In genomic region chr18:79403723-79404566, GRCh38 we compare ENCODE assay signal across 11 cellular contexts. TPM values are rescaled to one million over a fixed set of nuclear protein-coding genes. Genes with fewer than 3 reads are reported as not detected.
A peak's percentile ranks its signal among the peaks of the same experiment; 100 is the strongest.
DNase-seq lines count a peak whose midpoint lies in the region; ATAC-seq, FAIRE-seq and TF ChIP-seq lines count a peak whose summit lies in the region.
"Had no signal": no experiment of that assay in that cellular context is flagged by ENCODE, and none has a peak within 500 bp of the region (broad histone marks: within the 10 kb centered on the region; RNA-seq: fewer than 3 reads in every experiment).

No MANE protein-coding gene starts in this region.

- H3K36me3 Mint-ChIP-seq in CD4-positive, CD25-positive, alpha-beta regulatory T cell, result peaks cover 12% of the 10 kb centered on the region
- peaks cover 5% of the 10 kb centered on the region for H3K36me3 Mint-ChIP-seq in nephron (ENCODE audit: low read depth)

- H3K27me3 ChIP-seq in CD4-positive, CD25-positive, alpha-beta regulatory T cell (ENCODE audit: control insufficient read depth, insufficient read depth, low read length), result no peaks in the 10 kb centered on the region
- peaks cover 9% of the 10 kb centered on the region for H3K27me3 ChIP-seq in NT2/D1 (ENCODE audit: insufficient read depth, insufficient read length)

- peak overlapping the region; percentile 80 to 96 (median 88) for H3K4me3 Mint-ChIP-seq in CD4-positive, CD25-positive, alpha-beta regulatory T cell
- peak overlapping the region in 2 of 3 experiments; percentile 44 to 56 for H3K4me3 Mint-ChIP-seq in nephron

- H3K9me3 Mint-ChIP-seq in CD4-positive, CD25-positive, alpha-beta regulatory T cell, result no peaks in the 10 kb centered on the region
- no peaks in the 10 kb centered on the region for H3K9me3 Mint-ChIP-seq in nephron

- peaks cover 66% of the 10 kb centered on the region for H3K4me1 ChIP-seq in CD4-positive, CD25-positive, alpha-beta regulatory T cell (ENCODE audit: control insufficient read depth, insufficient read depth, low read length, poor library complexity, severe bottlenecking)
- peaks cover 2% of the 10 kb centered on the region for H3K4me1 ChIP-seq in NT2/D1 (ENCODE audit: insufficient read depth, insufficient read length)

- no peak for ATAC-seq in CD4-positive, CD25-positive, alpha-beta regulatory T cell (ENCODE audit: low read depth in 2 of 2)

- H3K27me3 Mint-ChIP-seq in CD4-positive, CD25-positive, alpha-beta regulatory T cell, result peaks cover 8% of the 10 kb centered on the region
- H3K27me3 Mint-ChIP-seq in nephron (ENCODE audit: low read depth), result peaks cover 26% of the 10 kb centered on the region

- TF ChIP-seq POLR2A in H54 (IDR thresholded peaks at IDR 0.05; ENCODE audit: low read depth, low read length), result no peak

- no peak for DNase-seq in CD4-positive, CD25-positive, alpha-beta regulatory T cell
- DNase-seq in NT2/D1 (ENCODE audit: low read depth, low spot score) (no peak), dermis blood vessel endothelial cell (peak; percentile 59), GM19240 (ENCODE audit: insufficient read length, low spot score) (no peak), H54 (ENCODE audit: insufficient read length, low spot score) (no peak), NCI-H524 treated with DMSO at 0.1 percent for 48 hours (lab: John Stamatoyannopoulos, UW) (no peak), NCI-H2227 (lab: John Stamatoyannopoulos, UW; ENCODE audit: unreplicated experiment) (no peak)
- DNase-seq: SHP77 treated with DMSO at 0.1 percent for 48 hours had no signal

- peaks cover 24 to 74% (median 41%) of the 10 kb centered on the region in 4 donors for H3K4me1 Mint-ChIP-seq in CD4-positive, CD25-positive, alpha-beta regulatory T cell
- peaks cover 55% of the 10 kb centered on the region for H3K4me1 Mint-ChIP-seq in nephron

- H3K27ac Mint-ChIP-seq in CD4-positive, CD25-positive, alpha-beta regulatory T cell, result peak overlapping the region; percentile 98 to 100 (median 99)
- H3K27ac Mint-ChIP-seq in nephron, result peak overlapping the region; percentile 70 to 88 (median 78)

- peak overlapping the region; percentile 2 for H3K9ac ChIP-seq in NT2/D1 (ENCODE audit: insufficient read length, low read depth)

- FAIRE-seq in H54 (lab: Jason Lieb, UNC), result no peak
- FAIRE-seq: islet of Langerhans had no signal

- H3K36me3 ChIP-seq in CD4-positive, CD25-positive, alpha-beta regulatory T cell (ENCODE audit: control insufficient read depth, insufficient read depth, low read length), result no peaks in the 10 kb centered on the region
- H3K36me3 ChIP-seq in NT2/D1 (ENCODE audit: insufficient read depth, insufficient read length, low read length), result no peaks in the 10 kb centered on the region

- no peak for TF ChIP-seq CTCF in nephron (IDR thresholded peaks at IDR 0.05; ENCODE audit: unreplicated experiment in 3 of 3)

- no peaks in the 10 kb centered on the region for H3K9me3 ChIP-seq in CD4-positive, CD25-positive, alpha-beta regulatory T cell (ENCODE audit: control insufficient read depth in 2 of 2, low read length in 2 of 2)
- no peaks in the 10 kb centered on the region for H3K9me3 ChIP-seq in NT2/D1 (ENCODE audit: insufficient read depth, low read length)

- H3K27ac ChIP-seq in CD4-positive, CD25-positive, alpha-beta regulatory T cell (ENCODE audit: insufficient read depth, low read length, poor library complexity, severe bottlenecking), result peak overlapping the region; percentile 95

- H3K4me3 ChIP-seq in CD4-positive, CD25-positive, alpha-beta regulatory T cell (ENCODE audit: low read depth, low read length), result peak overlapping the region; percentile 44
- no peak overlapping the region for H3K4me3 ChIP-seq in NT2/D1 (ENCODE audit: insufficient read length, low read depth)

RNA-seq across cellular contexts. Expression of gene NFATC1, which starts 8.2 kb away (rescaled TPM):
- 64.7 TPM for total RNA-seq in CD4-positive, CD25-positive, alpha-beta regulatory T cell
- 10 to 100 TPM; 13.1 to 23.8 (median 19.2) TPM for polyA plus RNA-seq in CD4-positive, CD25-positive, alpha-beta regulatory T cell
- total RNA-seq in dermis blood vessel endothelial cell, result 17.0 and 19.3 TPM in 2 replicates
- total RNA-seq: HT-29 had no signal
